7 cellular contexts compared by ENCODE assay signal in the genomic region with DNA sequence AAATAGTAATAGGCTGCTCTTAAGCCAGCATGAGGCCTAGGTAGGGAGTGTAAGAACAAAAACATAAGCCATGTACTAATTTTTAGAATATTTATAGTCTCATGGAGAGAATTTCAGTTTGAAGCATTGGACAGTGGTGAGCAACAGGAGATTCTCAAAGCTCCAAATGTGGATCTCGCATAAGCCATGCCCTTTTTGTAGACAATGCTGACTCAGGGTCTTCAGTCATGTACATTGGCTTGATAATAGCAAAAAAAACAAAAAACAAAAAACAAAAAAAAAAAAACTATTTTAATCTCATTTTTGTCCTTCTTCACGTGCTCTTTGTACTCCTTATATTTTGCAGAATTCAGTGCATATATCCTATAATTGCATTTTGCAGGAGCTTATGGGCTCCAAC.
"Had no signal": no experiment of that assay in that cellular context is flagged by ENCODE, and none has a peak within 500 bp of the region (broad histone marks: within the 10 kb centered on the region; RNA-seq: fewer than 3 reads in every experiment).

No MANE protein-coding gene starts in this region.

- FAIRE-seq: HTR-8/SVneo had no signal

- DNase-seq: Karpas-422, Kasumi-1, KBM-7, KG1 had no signal

- H3K27ac ChIP-seq: HL-60, KMS-11 had no signal

- H3K4me2 ChIP-seq: KMS-11 had no signal

- H3K9ac ChIP-seq: KMS-11 had no signal
